7 cellular contexts compared by ENCODE assay signal in the genomic region with DNA sequence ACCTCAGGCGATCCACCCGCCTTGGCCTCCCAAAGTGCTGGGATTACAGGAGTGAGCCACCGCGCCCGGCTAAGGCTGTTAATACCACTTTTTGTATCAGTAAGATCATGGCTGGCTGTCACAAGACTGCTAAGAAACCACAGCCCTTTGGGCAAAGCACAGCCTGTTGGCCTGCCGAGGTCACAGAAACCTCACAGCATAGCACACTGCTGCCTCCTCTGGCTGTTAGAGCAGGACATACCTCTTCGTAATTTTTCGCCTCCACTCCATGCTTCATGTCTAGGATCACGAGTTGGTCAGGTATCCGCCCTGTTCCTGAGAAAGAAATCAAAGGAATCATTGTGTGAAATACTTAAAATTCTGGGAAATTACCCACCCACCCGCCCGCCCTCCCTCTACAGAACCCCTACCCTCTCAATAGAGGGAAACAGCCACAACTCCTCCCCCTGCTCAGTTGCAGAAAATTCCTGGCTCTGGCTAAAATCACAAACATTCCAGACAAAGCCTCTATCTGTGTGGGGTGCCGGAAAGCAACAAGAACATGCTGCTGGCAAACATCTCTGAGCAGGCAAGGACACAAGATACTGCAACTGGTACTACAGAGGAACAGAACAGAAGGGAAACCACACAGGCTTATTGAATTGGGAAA. TPM values are rescaled to one million over a fixed set of nuclear protein-coding genes. Genes with fewer than 3 reads are reported as not detected.
DNase-seq lines count a peak whose midpoint lies in the region; ATAC-seq and TF ChIP-seq lines count a peak whose summit lies in the region.

No MANE protein-coding gene starts in this region.

- DNase-seq in HT-29 (ENCODE audit: low spot score) (peak; percentile 78), astrocyte of the cerebellum (ENCODE audit: low read depth) (peak; percentile 97), right cardiac atrium (peak; percentile 81 to 91 (median 82)), posterior vena cava (ENCODE audit: low spot score) (peak; percentile 93), NCI-H2081 treated with DMSO at 0.1 percent for 48 hours (lab: John Stamatoyannopoulos, UW) (no peak), NCI-H774 (lab: John Stamatoyannopoulos, UW) (no peak)

- H3K4me3 ChIP-seq in astrocyte of the cerebellum (ENCODE audit: low read depth, low read length): no peak overlapping the region
- no peak overlapping the region for H3K4me3 ChIP-seq in right cardiac atrium (ENCODE audit: low read length)

- TF ChIP-seq CTCF in astrocyte of the cerebellum (IDR thresholded peaks at IDR 0.05; ENCODE audit: low read depth, low read length, missing control alignments): peak; percentile 71

- WGBS in right cardiac atrium: 33% methylated on average over 13 of the region's 13 CpGs

- in situ Hi-C loops in astrocyte of the cerebellum (cut with HindIII; ENCODE audit: low sequenced_read_pairs): loop anchor here (25.0 kb wide), 1 partner anchor 340 kb away; no protein-coding TSS in a partner anchor

- peak; percentile 94 to 96 for ATAC-seq in right cardiac atrium
- ATAC-seq in GM19463 (IDR thresholded peaks at IDR 0.05; ENCODE audit: unreplicated experiment): no peak

- peaks cover 11% of the 10 kb centered on the region for H3K4me1 ChIP-seq in right cardiac atrium (ENCODE audit: control insufficient read depth, insufficient read depth, low read length)

- H3K27me3 ChIP-seq in right cardiac atrium (ENCODE audit: control insufficient read depth, insufficient read depth): no peaks in the 10 kb centered on the region

- H3K27ac ChIP-seq in right cardiac atrium (ENCODE audit: low read length): peak overlapping the region; percentile 99

- intact Hi-C loops in right cardiac atrium (cut with DNase I): loop anchor here in 1 of 4 donors (5.0 kb wide), 1 partner anchor 150 kb away; no protein-coding TSS in a partner anchor
- intact Hi-C loops in posterior vena cava (cut with DNase I): no loop called here

- H3K9me3 ChIP-seq in right cardiac atrium (ENCODE audit: control insufficient read depth, low read length): no peaks in the 10 kb centered on the region

RNA-seq across cellular contexts. Expression of gene NEK9, which starts 20.7 kb away (rescaled TPM):
- 24.7 and 45.7 TPM in 2 replicates for total RNA-seq in HT-29 (2014; rRNA removed; shearing (Covaris generic))
- 100 to 1,000 TPM; 112 to 129 (median 123) TPM for total RNA-seq in right cardiac atrium
- 48.5 TPM for polyA plus RNA-seq in right cardiac atrium
- total RNA-seq in posterior vena cava: 10 to 100 TPM; 68.7 to 86.2 TPM

RNA-seq across cellular contexts. Expression of gene TMED10, which starts 28.9 kb away (rescaled TPM):
- 136 and 148 TPM in 2 replicates for total RNA-seq in HT-29 (2014; rRNA removed; shearing (Covaris generic))
- total RNA-seq in right cardiac atrium (100 to 1,000 TPM; 246 to 333 (median 297) TPM), posterior vena cava (100 to 1,000 TPM; 259 to 311 TPM)
- 141 TPM for polyA plus RNA-seq in right cardiac atrium

Comparison
In these comparisons a context has a peak if more than half of its experiments do, and no peak if none do; other contexts are left out.
1. DNase-seq: peak in HT-29 (single experiment), astrocyte of the cerebellum (single experiment), right cardiac atrium (3 of 3) and posterior vena cava (single experiment); none in NCI-H2081 treated with DMSO at 0.1 percent for 48 hours (single experiment) and NCI-H774 (single experiment).